12 cellular contexts compared by ENCODE assay signal in the genomic region with DNA sequence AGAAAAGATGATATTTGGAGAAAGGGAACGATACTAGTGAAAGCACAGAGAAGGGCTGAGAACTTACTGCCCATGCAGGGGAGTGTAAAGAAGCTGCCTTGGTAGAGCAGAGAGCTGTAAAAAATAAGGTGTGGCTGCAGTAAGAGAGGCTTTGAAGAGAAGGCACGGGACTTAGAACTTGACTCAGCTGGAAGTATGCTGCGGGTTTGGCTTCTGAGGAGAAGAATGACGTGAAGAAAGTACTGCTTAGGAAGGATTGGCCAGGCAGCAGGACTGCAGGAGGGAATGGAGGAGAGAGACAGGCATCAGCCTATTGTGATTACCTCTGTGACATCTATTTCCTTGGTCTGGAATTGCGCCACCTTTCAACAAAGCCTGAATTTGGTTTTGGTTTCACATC. TPM values are rescaled to one million over a fixed set of nuclear protein-coding genes. Genes with fewer than 3 reads are reported as not detected.
DNase-seq lines count a peak whose midpoint lies in the region; ATAC-seq, FAIRE-seq and TF ChIP-seq lines count a peak whose summit lies in the region.
"Had no signal": no experiment of that assay in that cellular context is flagged by ENCODE, and none has a peak within 500 bp of the region (broad histone marks: within the 10 kb centered on the region; RNA-seq: fewer than 3 reads in every experiment).

No MANE protein-coding gene starts in this region.

- H3K36me3 Mint-ChIP-seq in activated T-helper 17 cell treated with anti-CD3 and anti-CD28 coated beads, Interleukin-2, amount 50 U/mL, for 72 hours (ENCODE audit: low read depth): no peaks in the 10 kb centered on the region
- no peaks in the 10 kb centered on the region for H3K36me3 Mint-ChIP-seq in activated CD4-positive, alpha-beta memory T cell treated with anti-CD3 and anti-CD28 coated beads for 36 hours

- H3K27ac Mint-ChIP-seq in activated T-helper 17 cell treated with anti-CD3 and anti-CD28 coated beads, Interleukin-2, amount 50 U/mL, for 72 hours: no peak overlapping the region
- no peak overlapping the region for H3K27ac Mint-ChIP-seq in activated CD4-positive, alpha-beta memory T cell treated with anti-CD3 and anti-CD28 coated beads for 36 hours

- ATAC-seq in lung (ENCODE audit: insufficient read depth, low FRiP score) (peak; percentile 75), GM19463 (IDR thresholded peaks at IDR 0.05; ENCODE audit: unreplicated experiment) (no peak), HG03342 (IDR thresholded peaks at IDR 0.05; ENCODE audit: unreplicated experiment) (no peak)
- ATAC-seq in activated T-helper 17 cell treated with anti-CD3 and anti-CD28 coated beads, Interleukin-2, amount 50 U/mL, for 72 hours (replicated peaks): no peak

- DNase-seq in AG10803 (ENCODE audit: low read depth) (peak; percentile 59), MM.1S (no peak), bronchial epithelial cell (ENCODE audit: low read depth) (peak; percentile 53), lung (ENCODE audit: low spot score) (peak; percentile 36)
- DNase-seq in activated CD4-positive, alpha-beta memory T cell treated with anti-CD3 and anti-CD28 coated beads for 36 hours: no peak
- DNase-seq: activated T-cell treated with anti-CD3 and anti-CD28 coated beads, Interleukin-2, amount 50 U/mL, for 48 hours; NCI-H146 had no signal

- no peaks in the 10 kb centered on the region for H3F3A ChIP-seq in MM.1S (ENCODE audit: insufficient read depth, low read length)

- peak overlapping the region; percentile 11; the same call in 1 of the 2 replicates for H3K9ac ChIP-seq in MM.1S (ENCODE audit: low read length)
- H3K9ac ChIP-seq: BLaER1 had no signal

- no peaks in the 10 kb centered on the region for H3K9me3 ChIP-seq in MM.1S (replicated peaks; ENCODE audit: insufficient read depth, low read length)
- peaks cover 0 to 5% of the 10 kb centered on the region in 2 donors for H3K9me3 ChIP-seq in lung (ENCODE audit: control insufficient read depth in 2 of 2, insufficient read depth in 1 of 2, low read length in 1 of 2)
- H3K9me3 ChIP-seq: BLaER1 had no signal

- H3K4me3 ChIP-seq in AG10803 (ENCODE audit: low read length) (no peak overlapping the region), MM.1S (ENCODE audit: low read length) (0 out of 2 replicates have a peak overlapping the region, but pooled peaks have one; percentile 15), bronchial epithelial cell (ENCODE audit: low read depth, low read length) (no peak overlapping the region), lung (no peak overlapping the region)
- H3K4me3 ChIP-seq: BLaER1 had no signal

- H2AFZ ChIP-seq in MM.1S (ENCODE audit: low read length): no peak overlapping the region

- H3K27me3 Mint-ChIP-seq in activated T-helper 17 cell treated with anti-CD3 and anti-CD28 coated beads, Interleukin-2, amount 50 U/mL, for 72 hours: peaks cover 11% of the 10 kb centered on the region
- H3K27me3 Mint-ChIP-seq in activated CD4-positive, alpha-beta memory T cell treated with anti-CD3 and anti-CD28 coated beads for 36 hours: peaks cover 3% of the 10 kb centered on the region

- H3K27ac ChIP-seq in MM.1S (ENCODE audit: low read length): no peak overlapping the region
- H3K27ac ChIP-seq in lung (ENCODE audit: low read depth in 1 of 2, low read length in 1 of 2): peak overlapping the region in 1 of 2 donors; percentile 11
- H3K27ac ChIP-seq: BLaER1 had no signal

- 58 to 76% methylated on average over 5 of the region's 5 CpGs for WGBS in lung, 2 donors

- no peaks in the 10 kb centered on the region for H3K36me3 ChIP-seq in MM.1S (replicated peaks; ENCODE audit: insufficient read depth, low read length)
- peaks cover 1% of the 10 kb centered on the region for H3K36me3 ChIP-seq in bronchial epithelial cell (ENCODE audit: control insufficient read depth, insufficient read depth, low read length)
- H3K36me3 ChIP-seq in lung (ENCODE audit: control insufficient read depth in 2 of 2, insufficient read depth in 2 of 2, low read length in 2 of 2): no peaks in the 10 kb centered on the region
- H3K36me3 ChIP-seq: BLaER1 had no signal

- H3K27me3 ChIP-seq in MM.1S (replicated peaks; ENCODE audit: insufficient read depth, low read length): no peaks in the 10 kb centered on the region
- no peaks in the 10 kb centered on the region for H3K27me3 ChIP-seq in bronchial epithelial cell (ENCODE audit: control insufficient read depth, insufficient read depth, low read length)
- H3K27me3 ChIP-seq in lung (ENCODE audit: control insufficient read depth, insufficient read depth): no peaks in the 10 kb centered on the region
- H3K27me3 ChIP-seq: BLaER1 had no signal

- TF ChIP-seq CTCF in AG10803 (conservative IDR thresholded peaks at IDR 0.05; ENCODE audit: low read length) (no peak), MM.1S (IDR thresholded peaks at IDR 0.05; ENCODE audit: low read length) (no peak), bronchial epithelial cell (IDR thresholded peaks at IDR 0.05; ENCODE audit: insufficient read depth, low read length, severe bottlenecking) (no peak), lung (IDR thresholded peaks at IDR 0.05; ENCODE audit: control extremely low read depth, extremely low read depth) (no peak)

- no peaks in the 10 kb centered on the region for H3K79me2 ChIP-seq in MM.1S (ENCODE audit: low read length)

- CTCF ChIA-PET in activated CD4-positive, alpha-beta memory T cell treated with anti-CD3 and anti-CD28 coated beads for 36 hours (lab: Charles Lee): no interaction called here

- H3K4me2 ChIP-seq in MM.1S (ENCODE audit: low read depth, low read length): peak overlapping the region; percentile 30; the same call in 1 of the 2 replicates
- H3K4me2 ChIP-seq: BLaER1 had no signal

- peak; percentile 90 for FAIRE-seq in bronchial epithelial cell (lab: Jason Lieb, UNC)

- no peaks in the 10 kb centered on the region for H3K9me3 Mint-ChIP-seq in activated T-helper 17 cell treated with anti-CD3 and anti-CD28 coated beads, Interleukin-2, amount 50 U/mL, for 72 hours
- no peaks in the 10 kb centered on the region for H3K9me3 Mint-ChIP-seq in activated CD4-positive, alpha-beta memory T cell treated with anti-CD3 and anti-CD28 coated beads for 36 hours

- H4K20me1 ChIP-seq in MM.1S (ENCODE audit: insufficient read depth, low read length): no peaks in the 10 kb centered on the region
- H4K20me1 ChIP-seq: BLaER1 had no signal

- H3K4me1 ChIP-seq in MM.1S (ENCODE audit: low read length) (peaks cover 18% of the 10 kb centered on the region), lung (ENCODE audit: control insufficient read depth in 2 of 2, insufficient read depth in 2 of 2, low read length in 2 of 2) (no peaks in the 10 kb centered on the region)
- H3K4me1 ChIP-seq: BLaER1 had no signal

- no peaks in the 10 kb centered on the region for H3K9me2 ChIP-seq in MM.1S (replicated peaks; ENCODE audit: insufficient read depth, low read length)

- intact Hi-C loops in activated CD4-positive, alpha-beta memory T cell treated with anti-CD3 and anti-CD28 coated beads for 36 hours (cut with micrococcal nuclease): no loop called here

- H3K4me1 Mint-ChIP-seq in activated T-helper 17 cell treated with anti-CD3 and anti-CD28 coated beads, Interleukin-2, amount 50 U/mL, for 72 hours: no peaks in the 10 kb centered on the region
- no peaks in the 10 kb centered on the region for H3K4me1 Mint-ChIP-seq in activated CD4-positive, alpha-beta memory T cell treated with anti-CD3 and anti-CD28 coated beads for 36 hours (ENCODE audit: low read depth)

- POLR2A ChIA-PET in activated CD4-positive, alpha-beta memory T cell treated with anti-CD3 and anti-CD28 coated beads for 36 hours (lab: Charles Lee): no interaction called here

- H3K4me3 Mint-ChIP-seq in activated T-helper 17 cell treated with anti-CD3 and anti-CD28 coated beads, Interleukin-2, amount 50 U/mL, for 72 hours: no peak overlapping the region
- H3K4me3 Mint-ChIP-seq in activated CD4-positive, alpha-beta memory T cell treated with anti-CD3 and anti-CD28 coated beads for 36 hours: no peak overlapping the region

RNA-seq across cellular contexts. Expression of a gene that starts 22.4 kb away (rescaled TPM):
- total RNA-seq in bronchial epithelial cell (3.7 and 7.7 TPM in 2 replicates), lung (1 to 10 TPM; 6.3 to 9.7 TPM)
- polyA plus RNA-seq in lung: 1 to 10 TPM; 4.7 to 5.8 TPM
- total RNA-seq in activated T-helper 17 cell treated with anti-CD3 and anti-CD28 coated beads, Interleukin-2, amount 50 U/mL, for 72 hours: under 1 TPM; 0.42 to 0.52 TPM
- total RNA-seq in activated CD4-positive, alpha-beta memory T cell treated with anti-CD3 and anti-CD28 coated beads for 36 hours: under 1 TPM; 0.24 to 0.43 TPM

RNA-seq across cellular contexts. Expression of a gene that starts 40.5 kb away (rescaled TPM):
- total RNA-seq in bronchial epithelial cell (11.1 and 13.2 TPM in 2 replicates), lung (10 to 100 TPM; 17.4 to 59.9 TPM)
- 1 to 10 TPM; 3.5 to 3.8 TPM for polyA plus RNA-seq in lung
- total RNA-seq in activated T-helper 17 cell treated with anti-CD3 and anti-CD28 coated beads, Interleukin-2, amount 50 U/mL, for 72 hours: 10 to 100 TPM; 14.1 to 15.2 TPM
- 10 to 100 TPM in 1 of 2 experiments, 1 to 10 TPM in 1; 8.3 to 10.9 TPM for total RNA-seq in activated CD4-positive, alpha-beta memory T cell treated with anti-CD3 and anti-CD28 coated beads for 36 hours

RNA-seq across cellular contexts. Expression of a gene that starts 57.7 kb away (rescaled TPM):
- total RNA-seq in bronchial epithelial cell (0.13 TPM in 1 of 2 replicates, not detected in the other), lung (under 1 TPM; 0.09 to 0.17 TPM)
- under 1 TPM; 0.03 to 0.10 TPM for polyA plus RNA-seq in lung
- under 1 TPM in 1 of 2 donors, not detected in 1; 0.09 TPM for total RNA-seq in activated T-helper 17 cell treated with anti-CD3 and anti-CD28 coated beads, Interleukin-2, amount 50 U/mL, for 72 hours
- total RNA-seq in activated CD4-positive, alpha-beta memory T cell treated with anti-CD3 and anti-CD28 coated beads for 36 hours: not detected
- total RNA-seq: cardiac septum had no signal

Comparison
In these comparisons a context has a peak if more than half of its experiments do, and no peak if none do; other contexts are left out.
1. DNase-seq: peak in AG10803 (single experiment), bronchial epithelial cell (single experiment) and lung (single experiment); none in MM.1S (single experiment) and activated CD4-positive, alpha-beta memory T cell treated with anti-CD3 and anti-CD28 coated beads for 36 hours (single experiment).